8 cellular contexts compared by ENCODE assay signal in genomic region chr17:7856840-7857723, GRCh38. TPM values are rescaled to one million over a fixed set of nuclear protein-coding genes. Genes with fewer than 3 reads are reported as not detected.
A peak's percentile ranks its signal among the peaks of the same experiment; 100 is the strongest.
DNase-seq lines count a peak whose midpoint lies in the region; ATAC-seq and TF ChIP-seq lines count a peak whose summit lies in the region.

TSS of gene NAA38 (minus strand) at chr17:7857559. CDS start at chr17:7857463, 96 bp downstream.

- H3K4me1 Mint-ChIP-seq in IgD-negative memory B cell, result peaks cover 5 to 18% (median 8%) of the 10 kb centered on the region in 3 donors

- H3K27me3 Mint-ChIP-seq in IgD-negative memory B cell, result no peaks in the 10 kb centered on the region

- no peaks in the 10 kb centered on the region for H3K9me3 ChIP-seq in mucosa of stomach (ENCODE audit: control insufficient read depth, low read length)

- peak within 1 kb of the TSS; percentile 83 for H3K4me3 ChIP-seq in mucosa of stomach (ENCODE audit: low read length)

- H3K4me3 Mint-ChIP-seq in IgD-negative memory B cell, result no peak within 1 kb of the TSS

- H3K27me3 ChIP-seq in mucosa of stomach (ENCODE audit: control insufficient read depth, insufficient read depth, low read length), result no peaks in the 10 kb centered on the region

- no peak within 1 kb of the TSS for H3K27ac Mint-ChIP-seq in IgD-negative memory B cell

- no peak for TF ChIP-seq POLR2A in erythroblast (IDR thresholded peaks at IDR 0.05; ENCODE audit: low read length)

- peaks cover 4% of the 10 kb centered on the region for H3K36me3 ChIP-seq in mucosa of stomach (ENCODE audit: control insufficient read depth, insufficient read depth, low read length)

- peaks cover 32% of the 10 kb centered on the region for H3K4me1 ChIP-seq in mucosa of stomach (ENCODE audit: control insufficient read depth, insufficient read depth, low read length)

- H3K36me3 Mint-ChIP-seq in IgD-negative memory B cell, result no peaks in the 10 kb centered on the region

- peak within 1 kb of the TSS; percentile 66 for H3K9ac ChIP-seq in mucosa of stomach (ENCODE audit: low read length)

- H3K9me3 Mint-ChIP-seq in IgD-negative memory B cell, result no peaks in the 10 kb centered on the region

- ATAC-seq in GM21529 (IDR thresholded peaks at IDR 0.05; ENCODE audit: unreplicated experiment), result peak; percentile 71

- DNase-seq in DMS153 treated with DMSO at 0.1 percent for 48 hours (lab: John Stamatoyannopoulos, UW; ENCODE audit: unreplicated experiment), result peak; percentile 82
- peak; percentile 99 for DNase-seq in OCI-M1 (lab: John Stamatoyannopoulos, UW)
- peak; percentile 89 for DNase-seq in activated T-cell treated with anti-CD3 and anti-CD28 coated beads for 4 hours
- peak; percentile 96 to 99 for DNase-seq in erythroblast (lab: John Stamatoyannopoulos, UW)
- peak; percentile 83 to 86 for DNase-seq in stimulated activated CD8-positive, alpha-beta memory T cell treated with anti-CD3 and anti-CD28 coated beads, Interleukin-7, amount 100 ng/mL, for 1 hour (ENCODE audit: low read depth in 2 of 2)

RNA-seq across cellular contexts. Expression of gene NAA38, which starts in this region (rescaled TPM):
- polyA plus RNA-seq in IgD-negative memory B cell, result 170 TPM

Comparison
In these comparisons a context has a peak if more than half of its experiments do, and no peak if none do; other contexts are left out.
1. Peak in every context shown above with its lines: DNase-seq, ATAC-seq and H3K4me3 ChIP-seq.